In the genomic region with DNA sequence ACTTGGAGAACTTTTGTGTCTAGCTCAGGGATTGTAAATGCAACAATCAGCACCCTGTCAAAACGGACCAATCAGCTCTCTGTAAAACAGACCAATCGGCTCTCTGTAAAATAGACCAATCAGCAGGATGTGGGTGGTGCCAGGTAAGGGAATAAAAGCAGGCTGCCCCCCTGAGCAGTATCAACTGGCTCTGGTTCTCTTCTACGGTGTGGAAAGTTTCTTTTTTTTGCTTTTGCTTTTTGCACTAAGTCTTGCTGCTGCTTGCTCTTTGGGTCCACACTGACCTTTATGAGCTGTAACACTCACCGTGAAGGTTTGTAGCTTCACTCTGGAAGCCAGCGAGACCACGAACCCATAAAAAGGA, we compare ENCODE assay signal across 1 cellular context.
TF ChIP-seq lines count a peak whose summit lies in the region.

No MANE protein-coding gene starts in this region.

TF ChIP-seq in WTC11, 78 proteins besides CTCF, POLR2A, EP300 and RAD21:
- peak; percentile 77 for TF ChIP-seq NFYB (CRISPR knock-in tag; conservative IDR thresholded peaks at IDR 0.05; ENCODE audit: low read depth)
